Comparison of ENCODE assay signal across 29 cellular contexts in the genomic region with DNA sequence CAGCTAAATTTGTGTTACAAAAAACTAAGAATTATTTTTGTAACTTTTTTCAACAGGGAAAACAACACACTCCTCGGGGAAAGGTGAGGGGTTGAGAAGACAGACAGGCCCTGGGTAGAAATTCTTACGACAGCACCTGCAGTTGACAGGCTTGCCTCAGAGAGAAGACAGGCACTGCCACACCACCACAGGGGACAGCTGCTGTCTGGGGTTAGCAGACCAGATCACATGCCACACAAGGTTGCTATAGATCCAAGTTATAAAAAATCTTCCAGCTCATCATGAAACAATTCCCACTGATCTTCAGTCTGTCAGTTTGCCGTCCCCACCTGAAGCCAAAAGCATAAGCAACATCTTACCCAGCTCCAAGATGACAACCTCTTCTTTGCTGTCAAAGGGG.
"Had no signal": no experiment of that assay in that cellular context is flagged by ENCODE, and none has a peak within 500 bp of the region (broad histone marks: within the 10 kb centered on the region; RNA-seq: fewer than 3 reads in every experiment).

No MANE protein-coding gene starts in this region.

- H3K27me3 ChIP-seq: adrenal gland, body of pancreas, colonic mucosa had no signal

- H3K36me3 ChIP-seq: adrenal gland, colonic mucosa had no signal

- H3K4me3 Mint-ChIP-seq: activated CD4-positive, alpha-beta memory T cell treated with anti-CD3 and anti-CD28 coated beads for 36 hours; activated CD4-positive, alpha-beta T cell treated with anti-CD3 and anti-CD28 coated beads for 36 hours; activated CD4-positive, alpha-beta T cell treated with anti-CD3 and anti-CD28 coated beads, Interleukin-2, amount 10 ng/mL, durations not matched to agents 24 days and 14 days; activated CD8-positive, alpha-beta T cell treated with anti-CD3 and anti-CD28 coated beads, Interleukin-2, amount 10 ng/mL, durations not matched to agents 7 days and 5 days; activated naive CD4-positive, alpha-beta T cell treated with anti-CD3 and anti-CD28 coated beads for 36 hours; activated naive CD4-positive, alpha-beta T cell treated with anti-CD3 and anti-CD28 coated beads, Interleukin-2, amount 50 U/mL, for 24 hours; activated naive CD8-positive, alpha-beta T cell treated with anti-CD3 and anti-CD28 coated beads for 36 hours; activated naive CD8-positive, alpha-beta T cell treated with anti-CD3 and anti-CD28 coated beads, Interleukin-2, amount 50 U/mL, for 24 hours; activated T-cell treated with anti-CD3 and anti-CD28 coated beads, Interleukin-2, amount 50 U/mL, for 24 hours; activated T-cell treated with anti-CD3 and anti-CD28 coated beads, Interleukin-2, amount 50 U/mL, for 72 hours; endodermal cell had no signal

- ATAC-seq: activated CD4-positive, alpha-beta T cell treated with anti-CD3 and anti-CD28 coated beads for 36 hours; activated CD8-positive, alpha-beta T cell treated with anti-CD3 and anti-CD28 coated beads, Interleukin-2, amount 10 ng/mL, durations not matched to agents 7 days and 5 days; activated naive CD8-positive, alpha-beta T cell treated with anti-CD3 and anti-CD28 coated beads, Interleukin-2, amount 50 U/mL, for 24 hours; activated T-cell treated with anti-CD3 and anti-CD28 coated beads, Interleukin-2, amount 50 U/mL, for 72 hours; body of pancreas; esophagus mucosa; heart right ventricle had no signal

- H3K36me3 Mint-ChIP-seq: activated CD4-positive, alpha-beta memory T cell treated with anti-CD3 and anti-CD28 coated beads for 36 hours had no signal

- H3K27ac ChIP-seq: adrenal gland, body of pancreas, colonic mucosa, heart right ventricle had no signal

- H3K4me1 Mint-ChIP-seq: activated CD4-positive, alpha-beta T cell treated with anti-CD3 and anti-CD28 coated beads for 36 hours; activated CD4-positive, alpha-beta T cell treated with anti-CD3 and anti-CD28 coated beads, Interleukin-2, amount 10 ng/mL, durations not matched to agents 24 days and 14 days; activated naive CD4-positive, alpha-beta T cell treated with anti-CD3 and anti-CD28 coated beads, Interleukin-2, amount 50 U/mL, for 24 hours; activated naive CD8-positive, alpha-beta T cell treated with anti-CD3 and anti-CD28 coated beads for 36 hours; activated naive CD8-positive, alpha-beta T cell treated with anti-CD3 and anti-CD28 coated beads, Interleukin-2, amount 50 U/mL, for 24 hours; endodermal cell had no signal

- H3K4me1 ChIP-seq: adrenal gland, body of pancreas, colonic mucosa, heart right ventricle had no signal

- H3K9me3 ChIP-seq: adrenal gland, body of pancreas, colonic mucosa had no signal

- H3K27me3 Mint-ChIP-seq: activated CD4-positive, alpha-beta memory T cell treated with anti-CD3 and anti-CD28 coated beads for 36 hours; activated CD4-positive, alpha-beta T cell treated with anti-CD3 and anti-CD28 coated beads for 36 hours; activated CD4-positive, alpha-beta T cell treated with anti-CD3 and anti-CD28 coated beads, Interleukin-2, amount 10 ng/mL, durations not matched to agents 24 days and 14 days; activated naive CD4-positive, alpha-beta T cell treated with anti-CD3 and anti-CD28 coated beads, Interleukin-2, amount 50 U/mL, for 24 hours; activated naive CD8-positive, alpha-beta T cell treated with anti-CD3 and anti-CD28 coated beads for 36 hours; activated naive CD8-positive, alpha-beta T cell treated with anti-CD3 and anti-CD28 coated beads, Interleukin-2, amount 50 U/mL, for 24 hours had no signal

- H3K4me3 ChIP-seq: adrenal gland, body of pancreas, colonic mucosa, heart right ventricle had no signal

- H3K27ac Mint-ChIP-seq: activated CD4-positive, alpha-beta memory T cell treated with anti-CD3 and anti-CD28 coated beads for 36 hours; activated CD4-positive, alpha-beta T cell treated with anti-CD3 and anti-CD28 coated beads for 36 hours; activated CD4-positive, alpha-beta T cell treated with anti-CD3 and anti-CD28 coated beads, Interleukin-2, amount 10 ng/mL, durations not matched to agents 24 days and 14 days; activated CD8-positive, alpha-beta T cell treated with anti-CD3 and anti-CD28 coated beads, Interleukin-2, amount 10 ng/mL, durations not matched to agents 7 days and 5 days; activated naive CD4-positive, alpha-beta T cell treated with anti-CD3 and anti-CD28 coated beads for 36 hours; activated naive CD4-positive, alpha-beta T cell treated with anti-CD3 and anti-CD28 coated beads, Interleukin-2, amount 50 U/mL, for 24 hours; activated naive CD8-positive, alpha-beta T cell treated with anti-CD3 and anti-CD28 coated beads for 36 hours; activated naive CD8-positive, alpha-beta T cell treated with anti-CD3 and anti-CD28 coated beads, Interleukin-2, amount 50 U/mL, for 24 hours; activated T-cell treated with anti-CD3 and anti-CD28 coated beads, Interleukin-2, amount 50 U/mL, for 24 hours; activated T-cell treated with anti-CD3 and anti-CD28 coated beads, Interleukin-2, amount 50 U/mL, for 72 hours; endodermal cell had no signal

- DNase-seq: activated CD4-positive, alpha-beta memory T cell treated with anti-CD3 and anti-CD28 coated beads for 36 hours; activated CD4-positive, alpha-beta T cell treated with anti-CD3 and anti-CD28 coated beads for 36 hours; activated CD4-positive, alpha-beta T cell treated with anti-CD3 and anti-CD28 coated beads, Interleukin-2, amount 10 ng/mL, durations not matched to agents 24 days and 14 days; activated CD4-positive, CD25-positive, alpha-beta regulatory T cell; activated CD4-positive, CD25-positive, alpha-beta regulatory T cell treated with anti-CD3 and anti-CD28 coated beads, Interleukin-2, amount 50 U/mL, for 72 hours; activated CD8-positive, alpha-beta memory T cell treated with anti-CD3 and anti-CD28 coated beads, Interleukin-2, amount 50 U/mL, for 48 hours; activated CD8-positive, alpha-beta T cell treated with anti-CD3 and anti-CD28 coated beads, Interleukin-2, amount 10 ng/mL, durations not matched to agents 7 days and 5 days; activated effector memory CD4-positive, alpha-beta T cell treated with Interleukin-2 at 50 U/mL for 16 hours; activated gamma-delta T cell treated with Interleukin-2 at 50 U/mL for 16 hours; activated naive CD4-positive, alpha-beta T cell treated with anti-CD3 and anti-CD28 coated beads for 36 hours; activated naive CD8-positive, alpha-beta T cell treated with anti-CD3 and anti-CD28 coated beads for 36 hours; activated naive CD8-positive, alpha-beta T cell treated with anti-CD3 and anti-CD28 coated beads, Interleukin-2, amount 50 U/mL, for 24 hours; activated T-cell treated with anti-CD3 and anti-CD28 coated beads for 4 hours; activated T-cell treated with anti-CD3 and anti-CD28 coated beads, Interleukin-2, amount 50 U/mL, for 24 hours; activated T-cell treated with anti-CD3 and anti-CD28 coated beads, Interleukin-2, amount 50 U/mL, for 72 hours; adrenal gland; amygdala; aorta; body of pancreas; caudate nucleus; cerebellar nuclear complex; colonic mucosa; effector CD8-positive, alpha-beta T cell; endodermal cell; foreskin fibroblast; heart right ventricle; T-helper 2 cell had no signal

- H3K9me3 Mint-ChIP-seq: activated CD4-positive, alpha-beta T cell treated with anti-CD3 and anti-CD28 coated beads, Interleukin-2, amount 10 ng/mL, durations not matched to agents 24 days and 14 days; activated naive CD4-positive, alpha-beta T cell treated with anti-CD3 and anti-CD28 coated beads, Interleukin-2, amount 50 U/mL, for 24 hours; activated T-cell treated with anti-CD3 and anti-CD28 coated beads, Interleukin-2, amount 50 U/mL, for 24 hours; activated T-cell treated with anti-CD3 and anti-CD28 coated beads, Interleukin-2, amount 50 U/mL, for 72 hours had no signal
